In the genomic region with DNA sequence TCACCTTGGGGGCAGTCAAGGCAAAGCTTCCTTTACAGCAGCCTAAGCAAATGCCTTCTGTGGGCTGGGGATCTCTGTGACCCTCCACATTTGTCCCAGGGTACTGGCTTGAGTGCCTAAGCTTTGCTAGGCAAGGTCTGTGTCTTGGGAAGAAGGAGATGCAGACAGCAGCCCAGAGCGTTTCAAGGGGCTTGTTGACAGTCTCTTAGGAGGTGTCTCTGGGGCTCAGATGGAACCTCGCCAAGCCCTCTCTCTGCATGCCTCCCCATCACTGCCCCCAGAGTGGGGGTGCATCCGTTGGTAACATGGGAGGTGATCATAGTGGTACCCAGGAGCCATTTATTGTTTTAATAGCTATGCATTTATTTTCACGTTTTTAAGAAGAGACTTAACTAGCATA, we compare ENCODE assay signal across 1 cellular context.
TF ChIP-seq lines count a peak whose summit lies in the region.

No MANE protein-coding gene starts in this region.

TF ChIP-seq in HEK293T, 16 proteins besides CTCF, POLR2A, EP300 and RAD21 (continued from another document):
- TF ChIP-seq, protein P1, sequence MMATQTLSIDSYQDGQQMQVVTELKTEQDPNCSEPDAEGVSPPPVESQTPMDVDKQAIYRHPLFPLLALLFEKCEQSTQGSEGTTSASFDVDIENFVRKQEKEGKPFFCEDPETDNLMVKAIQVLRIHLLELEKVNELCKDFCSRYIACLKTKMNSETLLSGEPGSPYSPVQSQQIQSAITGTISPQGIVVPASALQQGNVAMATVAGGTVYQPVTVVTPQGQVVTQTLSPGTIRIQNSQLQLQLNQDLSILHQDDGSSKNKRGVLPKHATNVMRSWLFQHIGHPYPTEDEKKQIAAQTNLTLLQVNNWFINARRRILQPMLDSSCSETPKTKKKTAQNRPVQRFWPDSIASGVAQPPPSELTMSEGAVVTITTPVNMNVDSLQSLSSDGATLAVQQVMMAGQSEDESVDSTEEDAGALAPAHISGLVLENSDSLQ (IDR thresholded peaks at IDR 0.05) = no peak
- TF ChIP-seq ELF4 (IDR thresholded peaks at IDR 0.05) = no peak
- TF ChIP-seq ARNT (IDR thresholded peaks at IDR 0.05) = no peak
- no peak for TF ChIP-seq HDGF (IDR thresholded peaks at IDR 0.05; ENCODE audit: borderline replicate concordance)
- TF ChIP-seq CTBP1 (IDR thresholded peaks at IDR 0.05; ENCODE audit: borderline replicate concordance) = no peak
